Comparison of ENCODE assay signal across 8 cellular contexts in genomic region chr1:148388260-148389026, GRCh38.
DNase-seq lines count a peak whose midpoint lies in the region; ATAC-seq, FAIRE-seq and TF ChIP-seq lines count a peak whose summit lies in the region.

No MANE protein-coding gene starts in this region.

- CTCF ChIA-PET in Panc1 (lab: Charles Lee) = no interaction called here
- CTCF ChIA-PET in naive thymus-derived CD4-positive, alpha-beta T cell (lab: Charles Lee) = interaction anchor here (0.8 to 1.9 kb wide), 3 partner anchors 13 to 17 kb away, joined by 3 to 6 read pairs (median 5); no protein-coding TSS in a partner anchor

- no peaks in the 10 kb centered on the region for H3K27me3 ChIP-seq in Panc1 (ENCODE audit: control insufficient read depth, insufficient read depth, low read length)
- no peaks in the 10 kb centered on the region for H3K27me3 ChIP-seq in naive thymus-derived CD4-positive, alpha-beta T cell (ENCODE audit: control insufficient read depth in 2 of 2, insufficient read depth in 2 of 2, low read length in 2 of 2)
- H3K27me3 ChIP-seq in WERI-Rb-1 (ENCODE audit: insufficient read depth, low read depth, severe bottlenecking) = no peaks in the 10 kb centered on the region

- TF ChIP-seq POLR2A in GM12892 (IDR thresholded peaks at IDR 0.05; ENCODE audit: low read depth, low read length) = peak; percentile 98

- TF ChIP-seq CTCF in Panc1 (IDR thresholded peaks at IDR 0.05) = no peak
- TF ChIP-seq CTCF in WERI-Rb-1 (IDR thresholded peaks at IDR 0.05; ENCODE audit: low read depth, low read length) = no peak

- H3K4me3 ChIP-seq in Panc1 (ENCODE audit: low read depth in 2 of 2, low read length in 2 of 2) (peak overlapping the region; percentile 52 to 67), WERI-Rb-1 (ENCODE audit: low read depth, low read length) (no peak overlapping the region)
- H3K4me3 ChIP-seq in naive thymus-derived CD4-positive, alpha-beta T cell (ENCODE audit: low read length) = peak overlapping the region; percentile 57

- peak overlapping the region; percentile 98 to 100 (median 99) for H3K27ac Mint-ChIP-seq in naive thymus-derived CD4-positive, alpha-beta T cell

- H3K36me3 ChIP-seq in Panc1 (ENCODE audit: control insufficient read depth, insufficient read depth, low read length) (no peaks in the 10 kb centered on the region), WERI-Rb-1 (no peaks in the 10 kb centered on the region)
- H3K36me3 ChIP-seq in naive thymus-derived CD4-positive, alpha-beta T cell (ENCODE audit: control insufficient read depth in 2 of 3, insufficient read depth in 3 of 3, low read length in 3 of 3) = no peaks in the 10 kb centered on the region

- POLR2A ChIA-PET in Panc1 (lab: Charles Lee) = interaction anchor here (0.6 to 1.6 kb wide), 10 partner anchors 10 to 135 kb away, joined by 3 to 12 read pairs (median 4); no protein-coding TSS in a partner anchor
- POLR2A ChIA-PET in naive thymus-derived CD4-positive, alpha-beta T cell (lab: Charles Lee) = interaction anchor here (0.6 to 7.5 kb wide), 7 partner anchors 9 to 50 kb away, joined by 3 to 143 read pairs (median 4); no protein-coding TSS in a partner anchor

- H3K4me1 Mint-ChIP-seq in naive thymus-derived CD4-positive, alpha-beta T cell = peaks cover 17 to 79% (median 60%) of the 10 kb centered on the region in 7 donors

- H3K27ac ChIP-seq in Panc1 (ENCODE audit: low read length) (peak overlapping the region; percentile 82), WERI-Rb-1 (no peak overlapping the region)
- peak overlapping the region; percentile 94 for H3K27ac ChIP-seq in naive thymus-derived CD4-positive, alpha-beta T cell (ENCODE audit: low read depth, low read length)

- peak; percentile 58 for FAIRE-seq in GM12892 (lab: Jason Lieb, UNC)

- peaks cover 0 to 5% (median 0%) of the 10 kb centered on the region in 5 donors for H3K36me3 Mint-ChIP-seq in naive thymus-derived CD4-positive, alpha-beta T cell

- H3K9me3 Mint-ChIP-seq in naive thymus-derived CD4-positive, alpha-beta T cell = peaks cover 0 to 3% (median 0%) of the 10 kb centered on the region in 11 donors

- DNase-seq in GM12892 (ENCODE audit: insufficient read length) (peak; percentile 70), Panc1 (ENCODE audit: low read depth, low spot score) (peak; percentile 88), fibroblast of peridontal ligament (ENCODE audit: extremely low read depth) (peak; percentile 89), WERI-Rb-1 (no peak)
- peak; percentile 80 for DNase-seq in activated T-helper 9 cell treated with anti-CD3 and anti-CD28 coated beads, Interleukin-2, amount 50 U/mL, for 16 hours (ENCODE audit: low read depth)
- DNase-seq in naive thymus-derived CD4-positive, alpha-beta T cell = peak; percentile 67 to 90 (median 85)
- peak; percentile 81 to 91 for DNase-seq in stimulated activated CD8-positive, alpha-beta memory T cell treated with anti-CD3 and anti-CD28 coated beads, Interleukin-7, amount 100 ng/mL, for 48 hours (ENCODE audit: extremely low read depth in 1 of 2, low read depth in 1 of 2)

- H3K27me3 Mint-ChIP-seq in naive thymus-derived CD4-positive, alpha-beta T cell = no peaks in the 10 kb centered on the region

- BruUV-seq in Panc1 (replicated peaks; lab: Mats Ljungman, UMichigan) = TSS peak; percentile 100

- intact Hi-C loops in Panc1 (cut with micrococcal nuclease; ENCODE audit: unreplicated experiment) = no loop called here
- intact Hi-C loops in naive thymus-derived CD4-positive, alpha-beta T cell (cut with micrococcal nuclease) = loop anchor here (1.0 to 2.0 kb wide), 3 partner anchors 14 to 17 kb away; no protein-coding TSS in a partner anchor

- H3K9me3 ChIP-seq in Panc1 (ENCODE audit: control insufficient read depth, insufficient read depth, low read depth, low read length) (no peaks in the 10 kb centered on the region), WERI-Rb-1 (ENCODE audit: severe bottlenecking) (no peaks in the 10 kb centered on the region)
- no peaks in the 10 kb centered on the region for H3K9me3 ChIP-seq in naive thymus-derived CD4-positive, alpha-beta T cell (ENCODE audit: control insufficient read depth in 2 of 3, low read length in 3 of 3)

- H3K4me1 ChIP-seq in Panc1 (ENCODE audit: control insufficient read depth, insufficient read depth, low read length) = peaks cover 11% of the 10 kb centered on the region
- H3K4me1 ChIP-seq in naive thymus-derived CD4-positive, alpha-beta T cell (ENCODE audit: control insufficient read depth in 2 of 2, insufficient read depth in 2 of 2, low read length in 2 of 2) = peaks cover 0 to 9% of the 10 kb centered on the region in 2 donors

- peak overlapping the region; percentile 88 to 97 (median 94) for H3K4me3 Mint-ChIP-seq in naive thymus-derived CD4-positive, alpha-beta T cell

- ATAC-seq in HG03196 (IDR thresholded peaks at IDR 0.05; ENCODE audit: unreplicated experiment) = peak; percentile 65
- ATAC-seq in Panc1 = peak; percentile 96
- ATAC-seq in naive thymus-derived CD4-positive, alpha-beta T cell = peak; percentile 94

- in situ Hi-C loops in Panc1 (cut with HindIII; ENCODE audit: low pct_unique_long_range_greater_than_20kb, low sequenced_read_pairs) = no loop called here
